Comparison of ENCODE assay signal across 16 cellular contexts in genomic region chr5:14157494-14157782, GRCh38. TPM values are rescaled to one million over a fixed set of nuclear protein-coding genes. Genes with fewer than 3 reads are reported as not detected.
A peak's percentile ranks its signal among the peaks of the same experiment; 100 is the strongest.
DNase-seq lines count a peak whose midpoint lies in the region; TF ChIP-seq lines count a peak whose summit lies in the region.
"Had no signal": no experiment of that assay in that cellular context is flagged by ENCODE, and none has a peak within 500 bp of the region (broad histone marks: within the 10 kb centered on the region; RNA-seq: fewer than 3 reads in every experiment).

No MANE protein-coding gene starts in this region.

- intact Hi-C loops in ascending aorta (cut with DNase I) (loop anchor here (1.0 kb wide), 1 partner anchor 33 kb away; no protein-coding TSS in a partner anchor), stomach (cut with DNase I; ENCODE audit: low total_unique reads) (loop anchor here (10.0 kb wide), 1 partner anchor 107 kb away; no protein-coding TSS in a partner anchor)
- intact Hi-C loops in activated naive CD4-positive, alpha-beta T cell treated with anti-CD3 and anti-CD28 coated beads for 36 hours (cut with micrococcal nuclease): no loop called here

- H3K9me3 Mint-ChIP-seq in activated naive CD4-positive, alpha-beta T cell treated with anti-CD3 and anti-CD28 coated beads for 36 hours: no peaks in the 10 kb centered on the region
- peaks cover 4% of the 10 kb centered on the region for H3K9me3 Mint-ChIP-seq in glutamatergic neuron (ENCODE audit: unreplicated experiment)
- H3K9me3 Mint-ChIP-seq: activated CD4-positive, alpha-beta T cell treated with anti-CD3 and anti-CD28 coated beads, Interleukin-2, amount 10 ng/mL, durations not matched to agents 7 days and 5 days; stimulated activated memory B cell treated with anti-CD40 and anti-IgM and Interleukin-4, amounts not matched to agents 10 μg/mL and 1 μg/mL and 100 μg/mL, for 72 hours had no signal

- TF ChIP-seq CTCF in GM12865 (IDR thresholded peaks at IDR 0.05; ENCODE audit: insufficient read depth, low read depth, low read length, missing control alignments) (no peak), ascending aorta (IDR thresholded peaks at IDR 0.05) (no peak), fibroblast of villous mesenchyme (IDR thresholded peaks at IDR 0.05; ENCODE audit: insufficient read depth, low read depth, low read length) (no peak), stomach (IDR thresholded peaks at IDR 0.05) (no peak), GM20000 (IDR thresholded peaks at IDR 0.05; ENCODE audit: extremely low read depth, missing control alignments) (no peak), glutamatergic neuron (IDR thresholded peaks at IDR 0.05; ENCODE audit: partially characterized antibody, unreplicated experiment) (no peak)

- H3K4me3 ChIP-seq in GM12865 (ENCODE audit: low read depth, low read length) (peak overlapping the region; percentile 65), ascending aorta (peak overlapping the region in 1 of 2 donors; percentile 51), fibroblast of villous mesenchyme (ENCODE audit: low read depth, low read length) (peak overlapping the region; percentile 57), stomach (no peak overlapping the region)
- H3K4me3 ChIP-seq: HAP-1, pancreas had no signal

- no peaks in the 10 kb centered on the region for H3K4me1 Mint-ChIP-seq in activated naive CD4-positive, alpha-beta T cell treated with anti-CD3 and anti-CD28 coated beads for 36 hours (ENCODE audit: low read depth)
- peaks cover 41% of the 10 kb centered on the region for H3K4me1 Mint-ChIP-seq in glutamatergic neuron (ENCODE audit: low read depth, unreplicated experiment)
- H3K4me1 Mint-ChIP-seq: activated CD4-positive, alpha-beta T cell treated with anti-CD3 and anti-CD28 coated beads, Interleukin-2, amount 10 ng/mL, durations not matched to agents 7 days and 5 days; CD4-positive, alpha-beta memory T cell; T-helper 17 cell had no signal

- DNase-seq in GM12865 (ENCODE audit: low read depth) (no peak), ascending aorta (ENCODE audit: low spot score in 2 of 2) (no peak), fibroblast of villous mesenchyme (ENCODE audit: low read depth) (no peak), stomach (no peak), GM03348 (ENCODE audit: low spot score) (no peak), GM20000 (ENCODE audit: low spot score) (no peak), glutamatergic neuron (no peak)
- no peak for DNase-seq in activated naive CD4-positive, alpha-beta T cell treated with anti-CD3 and anti-CD28 coated beads for 36 hours
- DNase-seq: activated CD4-positive, alpha-beta T cell treated with anti-CD3 and anti-CD28 coated beads, Interleukin-2, amount 10 ng/mL, durations not matched to agents 7 days and 5 days; CD4-positive, alpha-beta memory T cell; mesendoderm; NCI-H2081; pancreas; T-helper 17 cell had no signal

- no peaks in the 10 kb centered on the region for H3K27me3 ChIP-seq in ascending aorta
- H3K27me3 ChIP-seq in stomach: no peaks in the 10 kb centered on the region
- H3K27me3 ChIP-seq: pancreas had no signal

- H3K36me3 ChIP-seq in ascending aorta (no peaks in the 10 kb centered on the region), stomach (no peaks in the 10 kb centered on the region)
- H3K36me3 ChIP-seq: HAP-1, pancreas had no signal

- TF ChIP-seq EP300 in stomach (IDR thresholded peaks at IDR 0.05): no peak

- CTCF ChIA-PET in activated naive CD4-positive, alpha-beta T cell treated with anti-CD3 and anti-CD28 coated beads for 36 hours (lab: Charles Lee): no interaction called here

- WGBS in stomach, 5 donors: 75 to 93% (median 86%) methylated on average over 3 of the region's 3 CpGs

- H3K9me3 ChIP-seq in ascending aorta (no peaks in the 10 kb centered on the region), stomach (no peaks in the 10 kb centered on the region)
- H3K9me3 ChIP-seq: HAP-1, pancreas had no signal

- TF ChIP-seq POLR2A in stomach (IDR thresholded peaks at IDR 0.05): no peak

- H3K27me3 Mint-ChIP-seq in activated naive CD4-positive, alpha-beta T cell treated with anti-CD3 and anti-CD28 coated beads for 36 hours (ENCODE audit: low read depth): peaks cover 6% of the 10 kb centered on the region
- H3K27me3 Mint-ChIP-seq in glutamatergic neuron (ENCODE audit: unreplicated experiment): no peaks in the 10 kb centered on the region
- H3K27me3 Mint-ChIP-seq: stimulated activated memory B cell treated with anti-CD40 and anti-IgM and Interleukin-4, amounts not matched to agents 10 μg/mL and 1 μg/mL and 100 μg/mL, for 72 hours had no signal

- no peak overlapping the region for H3K27ac Mint-ChIP-seq in activated naive CD4-positive, alpha-beta T cell treated with anti-CD3 and anti-CD28 coated beads for 36 hours
- H3K27ac Mint-ChIP-seq in glutamatergic neuron (ENCODE audit: unreplicated experiment): no peak overlapping the region
- H3K27ac Mint-ChIP-seq: activated CD4-positive, alpha-beta T cell treated with anti-CD3 and anti-CD28 coated beads, Interleukin-2, amount 10 ng/mL, durations not matched to agents 7 days and 5 days; stimulated activated memory B cell treated with anti-CD40 and anti-IgM and Interleukin-4, amounts not matched to agents 10 μg/mL and 1 μg/mL and 100 μg/mL, for 72 hours had no signal

- H3K36me3 Mint-ChIP-seq in activated naive CD4-positive, alpha-beta T cell treated with anti-CD3 and anti-CD28 coated beads for 36 hours (ENCODE audit: low read depth): no peaks in the 10 kb centered on the region
- no peaks in the 10 kb centered on the region for H3K36me3 Mint-ChIP-seq in glutamatergic neuron (ENCODE audit: unreplicated experiment)
- H3K36me3 Mint-ChIP-seq: CD4-positive, alpha-beta memory T cell; stimulated activated memory B cell treated with anti-CD40 and anti-IgM and Interleukin-4, amounts not matched to agents 10 μg/mL and 1 μg/mL and 100 μg/mL, for 72 hours had no signal

- H3K4me3 Mint-ChIP-seq in activated naive CD4-positive, alpha-beta T cell treated with anti-CD3 and anti-CD28 coated beads for 36 hours: no peak overlapping the region
- H3K4me3 Mint-ChIP-seq in glutamatergic neuron (ENCODE audit: unreplicated experiment): no peak overlapping the region
- H3K4me3 Mint-ChIP-seq: activated CD4-positive, alpha-beta T cell treated with anti-CD3 and anti-CD28 coated beads, Interleukin-2, amount 10 ng/mL, durations not matched to agents 7 days and 5 days; CD4-positive, alpha-beta memory T cell; stimulated activated memory B cell treated with anti-CD40 and anti-IgM and Interleukin-4, amounts not matched to agents 10 μg/mL and 1 μg/mL and 100 μg/mL, for 72 hours; T-helper 17 cell had no signal

- peak overlapping the region; percentile 61 to 67 for H3K27ac ChIP-seq in ascending aorta
- peak overlapping the region in 4 of 5 donors; percentile 55 to 82 (median 75) for H3K27ac ChIP-seq in stomach

- H3K4me1 ChIP-seq in ascending aorta (peaks cover 12 to 44% of the 10 kb centered on the region in 2 donors), stomach (peaks cover 42 to 92% (median 71%) of the 10 kb centered on the region in 4 donors)

RNA-seq across cellular contexts. Expression of gene TRIO, which starts 14.3 kb away (rescaled TPM):
- total RNA-seq in ascending aorta (262 TPM), fibroblast of villous mesenchyme (366 and 410 TPM in 2 replicates), stomach (100 to 1,000 TPM in 4 of 5 donors, 10 to 100 TPM in 1; 67.1 to 558 (median 199) TPM), glutamatergic neuron (ENCODE audit: unreplicated experiment) (281 TPM)
- 10 to 100 TPM in 2 of 3 donors, 1 to 10 TPM in 1; 9.9 to 20.8 (median 15.3) TPM for polyA plus RNA-seq in stomach
- total RNA-seq in activated naive CD4-positive, alpha-beta T cell treated with anti-CD3 and anti-CD28 coated beads for 36 hours: 1 to 10 TPM; 3.6 to 4.6 TPM

Comparison
In these comparisons a context has a peak if more than half of its experiments do, and no peak if none do; other contexts are left out.
1. H3K4me3 ChIP-seq: peak in GM12865 (single experiment) and fibroblast of villous mesenchyme (single experiment); none in stomach (0 of 4).
2. RNA of gene TRIO, which starts 14.3 kb away (total RNA-seq): 366 to 410 TPM in fibroblast of villous mesenchyme, 281 TPM in glutamatergic neuron (single experiment), 262 TPM in ascending aorta (single experiment) and 67.1 to 558 TPM in stomach; 3.6 to 4.6 TPM in activated naive CD4-positive, alpha-beta T cell treated with anti-CD3 and anti-CD28 coated beads for 36 hours; every median in the first group is over 10 times any median in the second.